Comparison of ENCODE assay signal across 16 cellular contexts in genomic region chr1:33165209-33165608, GRCh38.
"Had no signal": no experiment of that assay in that cellular context is flagged by ENCODE, and none has a peak within 500 bp of the region (broad histone marks: within the 10 kb centered on the region; RNA-seq: fewer than 3 reads in every experiment).

No MANE protein-coding gene starts in this region.

- H3K27me3 Mint-ChIP-seq: activated CD4-positive, alpha-beta memory T cell treated with anti-CD3 and anti-CD28 coated beads, Interleukin-2, amount 10 ng/mL, durations not matched to agents 7 days and 5 days; activated naive CD8-positive, alpha-beta T cell treated with anti-CD3 and anti-CD28 coated beads, Interleukin-2, amount 10 ng/mL, durations not matched to agents 7 days and 5 days; stimulated activated naive CD8-positive, alpha-beta T cell treated with anti-CD3 and anti-CD28 coated beads, Interleukin-15, Interleukin-2, amounts not matched to agents 100 ng/mL and 50 ng/mL, for 24 hours; T-helper 17 cell had no signal

- H3K36me3 Mint-ChIP-seq: natural killer cell had no signal

- H3K4me3 ChIP-seq: heart left ventricle, left lung, right lobe of liver, smooth muscle cell, suprapubic skin, upper lobe of left lung had no signal

- H3K9me3 Mint-ChIP-seq: activated CD4-positive, alpha-beta memory T cell treated with anti-CD3 and anti-CD28 coated beads, Interleukin-2, amount 10 ng/mL, durations not matched to agents 7 days and 5 days; activated naive CD8-positive, alpha-beta T cell treated with anti-CD3 and anti-CD28 coated beads, Interleukin-2, amount 10 ng/mL, durations not matched to agents 7 days and 5 days; natural killer cell; stimulated activated naive CD8-positive, alpha-beta T cell treated with anti-CD3 and anti-CD28 coated beads, Interleukin-15, Interleukin-2, amounts not matched to agents 100 ng/mL and 50 ng/mL, for 24 hours had no signal

- H3K4me1 Mint-ChIP-seq: activated naive CD8-positive, alpha-beta T cell treated with anti-CD3 and anti-CD28 coated beads, Interleukin-2, amount 10 ng/mL, durations not matched to agents 7 days and 5 days had no signal

- H3K27ac Mint-ChIP-seq: activated CD4-positive, alpha-beta memory T cell treated with anti-CD3 and anti-CD28 coated beads, Interleukin-2, amount 10 ng/mL, durations not matched to agents 7 days and 5 days; activated naive CD8-positive, alpha-beta T cell treated with anti-CD3 and anti-CD28 coated beads, Interleukin-2, amount 10 ng/mL, durations not matched to agents 7 days and 5 days; brain; natural killer cell; stimulated activated naive CD8-positive, alpha-beta T cell treated with anti-CD3 and anti-CD28 coated beads, Interleukin-15, Interleukin-2, amounts not matched to agents 100 ng/mL and 50 ng/mL, for 24 hours; T-helper 17 cell had no signal

- H3K4me3 Mint-ChIP-seq: activated CD4-positive, alpha-beta memory T cell treated with anti-CD3 and anti-CD28 coated beads, Interleukin-2, amount 10 ng/mL, durations not matched to agents 7 days and 5 days; activated naive CD8-positive, alpha-beta T cell treated with anti-CD3 and anti-CD28 coated beads, Interleukin-2, amount 10 ng/mL, durations not matched to agents 7 days and 5 days; brain; natural killer cell; stimulated activated naive CD8-positive, alpha-beta T cell treated with anti-CD3 and anti-CD28 coated beads, Interleukin-15, Interleukin-2, amounts not matched to agents 100 ng/mL and 50 ng/mL, for 24 hours had no signal

- DNase-seq: activated CD4-positive, alpha-beta memory T cell treated with anti-CD3 and anti-CD28 coated beads, Interleukin-2, amount 10 ng/mL, durations not matched to agents 7 days and 5 days; activated CD4-positive, alpha-beta T cell treated with anti-CD3 and anti-CD28 coated beads for 4 hours; activated gamma-delta T cell treated with Interleukin-2 at 50 U/mL for 16 hours; activated naive CD8-positive, alpha-beta T cell treated with anti-CD3 and anti-CD28 coated beads, Interleukin-2, amount 10 ng/mL, durations not matched to agents 7 days and 5 days; activated T-cell treated with anti-CD3 and anti-CD28 coated beads, Interleukin-2, amount 50 U/mL, for 48 hours; effector memory CD4-positive, alpha-beta T cell; left lung; natural killer cell; right lobe of liver; T-helper 17 cell had no signal
